Comparison of ENCODE assay signal across 1 cellular context in the genomic region with DNA sequence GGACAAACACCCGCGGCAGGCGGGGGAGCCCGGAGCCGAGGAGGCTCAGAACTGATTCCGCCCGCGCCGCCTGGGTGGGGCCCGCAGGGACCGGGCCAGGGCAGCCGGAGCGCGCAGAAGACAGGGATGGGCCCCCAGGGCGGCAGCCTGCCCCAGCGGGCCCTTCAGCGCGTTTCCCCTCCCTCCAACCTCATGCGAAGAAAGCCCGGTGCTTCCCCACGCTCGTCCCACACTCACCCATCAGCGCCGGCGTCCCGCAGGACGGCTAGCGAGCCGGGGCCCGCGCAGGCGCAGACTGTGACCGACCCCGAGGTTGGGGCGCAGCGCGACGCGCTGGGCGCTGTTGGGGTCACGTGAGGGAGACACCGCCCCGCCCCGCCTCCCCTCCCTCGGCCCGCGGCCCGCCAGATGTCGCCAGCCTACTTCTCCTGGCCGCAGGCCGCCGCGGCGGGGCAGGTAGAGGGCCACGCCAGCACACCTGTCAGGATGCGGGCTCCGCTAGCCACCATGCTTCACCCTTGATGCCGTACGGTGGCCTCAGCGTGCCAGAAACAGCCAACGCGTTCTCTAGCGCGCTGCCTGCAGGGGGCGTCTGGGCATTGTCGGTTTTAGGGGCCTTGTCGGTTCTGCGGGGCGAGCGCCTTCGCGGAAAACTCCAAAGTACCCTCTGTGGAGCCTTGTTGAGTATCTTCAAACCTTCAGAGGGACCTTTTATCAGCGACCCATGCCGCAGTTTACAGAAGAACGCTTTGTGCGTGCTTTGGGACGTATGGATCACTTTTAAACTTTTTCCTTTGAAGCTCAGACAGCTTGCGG.
TF ChIP-seq lines count a peak whose summit lies in the region.

A gene with protein sequence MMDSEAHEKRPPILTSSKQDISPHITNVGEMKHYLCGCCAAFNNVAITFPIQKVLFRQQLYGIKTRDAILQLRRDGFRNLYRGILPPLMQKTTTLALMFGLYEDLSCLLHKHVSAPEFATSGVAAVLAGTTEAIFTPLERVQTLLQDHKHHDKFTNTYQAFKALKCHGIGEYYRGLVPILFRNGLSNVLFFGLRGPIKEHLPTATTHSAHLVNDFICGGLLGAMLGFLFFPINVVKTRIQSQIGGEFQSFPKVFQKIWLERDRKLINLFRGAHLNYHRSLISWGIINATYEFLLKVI (minus strand): TSS at position 297 of the 816 bp plus-strand sequence. CDS start 15,577 bp downstream, outside the sequence.

TF ChIP-seq in HepG2, 621 proteins besides CTCF, POLR2A, EP300 and RAD21 (continued from another document and continues in another):
- TF ChIP-seq, protein P1, sequence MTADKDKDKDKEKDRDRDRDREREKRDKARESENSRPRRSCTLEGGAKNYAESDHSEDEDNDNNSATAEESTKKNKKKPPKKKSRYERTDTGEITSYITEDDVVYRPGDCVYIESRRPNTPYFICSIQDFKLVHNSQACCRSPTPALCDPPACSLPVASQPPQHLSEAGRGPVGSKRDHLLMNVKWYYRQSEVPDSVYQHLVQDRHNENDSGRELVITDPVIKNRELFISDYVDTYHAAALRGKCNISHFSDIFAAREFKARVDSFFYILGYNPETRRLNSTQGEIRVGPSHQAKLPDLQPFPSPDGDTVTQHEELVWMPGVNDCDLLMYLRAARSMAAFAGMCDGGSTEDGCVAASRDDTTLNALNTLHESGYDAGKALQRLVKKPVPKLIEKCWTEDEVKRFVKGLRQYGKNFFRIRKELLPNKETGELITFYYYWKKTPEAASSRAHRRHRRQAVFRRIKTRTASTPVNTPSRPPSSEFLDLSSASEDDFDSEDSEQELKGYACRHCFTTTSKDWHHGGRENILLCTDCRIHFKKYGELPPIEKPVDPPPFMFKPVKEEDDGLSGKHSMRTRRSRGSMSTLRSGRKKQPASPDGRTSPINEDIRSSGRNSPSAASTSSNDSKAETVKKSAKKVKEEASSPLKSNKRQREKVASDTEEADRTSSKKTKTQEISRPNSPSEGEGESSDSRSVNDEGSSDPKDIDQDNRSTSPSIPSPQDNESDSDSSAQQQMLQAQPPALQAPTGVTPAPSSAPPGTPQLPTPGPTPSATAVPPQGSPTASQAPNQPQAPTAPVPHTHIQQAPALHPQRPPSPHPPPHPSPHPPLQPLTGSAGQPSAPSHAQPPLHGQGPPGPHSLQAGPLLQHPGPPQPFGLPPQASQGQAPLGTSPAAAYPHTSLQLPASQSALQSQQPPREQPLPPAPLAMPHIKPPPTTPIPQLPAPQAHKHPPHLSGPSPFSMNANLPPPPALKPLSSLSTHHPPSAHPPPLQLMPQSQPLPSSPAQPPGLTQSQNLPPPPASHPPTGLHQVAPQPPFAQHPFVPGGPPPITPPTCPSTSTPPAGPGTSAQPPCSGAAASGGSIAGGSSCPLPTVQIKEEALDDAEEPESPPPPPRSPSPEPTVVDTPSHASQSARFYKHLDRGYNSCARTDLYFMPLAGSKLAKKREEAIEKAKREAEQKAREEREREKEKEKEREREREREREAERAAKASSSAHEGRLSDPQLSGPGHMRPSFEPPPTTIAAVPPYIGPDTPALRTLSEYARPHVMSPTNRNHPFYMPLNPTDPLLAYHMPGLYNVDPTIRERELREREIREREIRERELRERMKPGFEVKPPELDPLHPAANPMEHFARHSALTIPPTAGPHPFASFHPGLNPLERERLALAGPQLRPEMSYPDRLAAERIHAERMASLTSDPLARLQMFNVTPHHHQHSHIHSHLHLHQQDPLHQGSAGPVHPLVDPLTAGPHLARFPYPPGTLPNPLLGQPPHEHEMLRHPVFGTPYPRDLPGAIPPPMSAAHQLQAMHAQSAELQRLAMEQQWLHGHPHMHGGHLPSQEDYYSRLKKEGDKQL (CRISPR knock-in tag; IDR thresholded peaks at IDR 0.05; ENCODE audit: low read depth) = peak; percentile 20; the same call in 1 of the 2 replicates
- TF ChIP-seq RARA (CRISPR knock-in tag; IDR thresholded peaks at IDR 0.05) = peak; percentile 63; the same call in 1 of the 2 replicates
- TF ChIP-seq, protein P2, sequence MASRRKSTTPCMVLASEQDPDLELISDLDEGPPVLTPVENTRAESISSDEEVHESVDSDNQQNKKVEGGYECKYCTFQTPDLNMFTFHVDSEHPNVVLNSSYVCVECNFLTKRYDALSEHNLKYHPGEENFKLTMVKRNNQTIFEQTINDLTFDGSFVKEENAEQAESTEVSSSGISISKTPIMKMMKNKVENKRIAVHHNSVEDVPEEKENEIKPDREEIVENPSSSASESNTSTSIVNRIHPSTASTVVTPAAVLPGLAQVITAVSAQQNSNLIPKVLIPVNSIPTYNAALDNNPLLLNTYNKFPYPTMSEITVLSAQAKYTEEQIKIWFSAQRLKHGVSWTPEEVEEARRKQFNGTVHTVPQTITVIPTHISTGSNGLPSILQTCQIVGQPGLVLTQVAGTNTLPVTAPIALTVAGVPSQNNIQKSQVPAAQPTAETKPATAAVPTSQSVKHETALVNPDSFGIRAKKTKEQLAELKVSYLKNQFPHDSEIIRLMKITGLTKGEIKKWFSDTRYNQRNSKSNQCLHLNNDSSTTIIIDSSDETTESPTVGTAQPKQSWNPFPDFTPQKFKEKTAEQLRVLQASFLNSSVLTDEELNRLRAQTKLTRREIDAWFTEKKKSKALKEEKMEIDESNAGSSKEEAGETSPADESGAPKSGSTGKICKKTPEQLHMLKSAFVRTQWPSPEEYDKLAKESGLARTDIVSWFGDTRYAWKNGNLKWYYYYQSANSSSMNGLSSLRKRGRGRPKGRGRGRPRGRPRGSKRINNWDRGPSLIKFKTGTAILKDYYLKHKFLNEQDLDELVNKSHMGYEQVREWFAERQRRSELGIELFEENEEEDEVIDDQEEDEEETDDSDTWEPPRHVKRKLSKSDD (CRISPR knock-in tag; IDR thresholded peaks at IDR 0.05; ENCODE audit: low read depth) = peak; percentile 98
- peak; percentile 62 for TF ChIP-seq RBM22 (optimal IDR thresholded peaks at IDR 0.05; ENCODE audit: low read length)
- TF ChIP-seq JUN (CRISPR knock-in tag; IDR thresholded peaks at IDR 0.05) = 0 out of 2 replicates have a peak, but pooled peaks have one; percentile 22
- TF ChIP-seq, protein P3, sequence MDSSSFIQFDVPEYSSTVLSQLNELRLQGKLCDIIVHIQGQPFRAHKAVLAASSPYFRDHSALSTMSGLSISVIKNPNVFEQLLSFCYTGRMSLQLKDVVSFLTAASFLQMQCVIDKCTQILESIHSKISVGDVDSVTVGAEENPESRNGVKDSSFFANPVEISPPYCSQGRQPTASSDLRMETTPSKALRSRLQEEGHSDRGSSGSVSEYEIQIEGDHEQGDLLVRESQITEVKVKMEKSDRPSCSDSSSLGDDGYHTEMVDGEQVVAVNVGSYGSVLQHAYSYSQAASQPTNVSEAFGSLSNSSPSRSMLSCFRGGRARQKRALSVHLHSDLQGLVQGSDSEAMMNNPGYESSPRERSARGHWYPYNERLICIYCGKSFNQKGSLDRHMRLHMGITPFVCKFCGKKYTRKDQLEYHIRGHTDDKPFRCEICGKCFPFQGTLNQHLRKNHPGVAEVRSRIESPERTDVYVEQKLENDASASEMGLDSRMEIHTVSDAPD (CRISPR knock-in tag; IDR thresholded peaks at IDR 0.05) = peak; percentile 87
- TF ChIP-seq TBX2 (CRISPR knock-in tag; IDR thresholded peaks at IDR 0.05; ENCODE audit: borderline replicate concordance) = peak; percentile 88
- 0 out of 2 replicates have a peak, but pooled peaks have one; percentile 32 for TF ChIP-seq ZNF136 (CRISPR knock-in tag; IDR thresholded peaks at IDR 0.05; ENCODE audit: low read depth)
- no peak; the same call in 1 of the 2 replicates for TF ChIP-seq ZNF274 (CRISPR knock-in tag; IDR thresholded peaks at IDR 0.05)
- TF ChIP-seq, protein P4, sequence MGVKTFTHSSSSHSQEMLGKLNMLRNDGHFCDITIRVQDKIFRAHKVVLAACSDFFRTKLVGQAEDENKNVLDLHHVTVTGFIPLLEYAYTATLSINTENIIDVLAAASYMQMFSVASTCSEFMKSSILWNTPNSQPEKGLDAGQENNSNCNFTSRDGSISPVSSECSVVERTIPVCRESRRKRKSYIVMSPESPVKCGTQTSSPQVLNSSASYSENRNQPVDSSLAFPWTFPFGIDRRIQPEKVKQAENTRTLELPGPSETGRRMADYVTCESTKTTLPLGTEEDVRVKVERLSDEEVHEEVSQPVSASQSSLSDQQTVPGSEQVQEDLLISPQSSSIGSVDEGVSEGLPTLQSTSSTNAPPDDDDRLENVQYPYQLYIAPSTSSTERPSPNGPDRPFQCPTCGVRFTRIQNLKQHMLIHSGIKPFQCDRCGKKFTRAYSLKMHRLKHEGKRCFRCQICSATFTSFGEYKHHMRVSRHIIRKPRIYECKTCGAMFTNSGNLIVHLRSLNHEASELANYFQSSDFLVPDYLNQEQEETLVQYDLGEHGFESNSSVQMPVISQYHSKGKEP (CRISPR knock-in tag; IDR thresholded peaks at IDR 0.05) = 0 out of 2 replicates have a peak, but pooled peaks have one; percentile 50
- TF ChIP-seq HES4 (CRISPR knock-in tag; IDR thresholded peaks at IDR 0.05; ENCODE audit: borderline replicate concordance) = peak; percentile 84; the same call in 1 of the 2 replicates
- peak; percentile 35; the same call in 1 of the 2 replicates for TF ChIP-seq ZNF160 (CRISPR knock-in tag; IDR thresholded peaks at IDR 0.05)
- no peak; the same call in 1 of the 2 replicates for TF ChIP-seq ZKSCAN1 (IDR thresholded peaks at IDR 0.05; ENCODE audit: low read length)
- TF ChIP-seq PHF20 (CRISPR knock-in tag; IDR thresholded peaks at IDR 0.05) = peak; percentile 92
- 0 out of 2 replicates have a peak, but pooled peaks have one; percentile 27 for TF ChIP-seq SIX1 (CRISPR knock-in tag; IDR thresholded peaks at IDR 0.05; ENCODE audit: borderline replicate concordance)
- TF ChIP-seq MYNN (CRISPR knock-in tag; IDR thresholded peaks at IDR 0.05; ENCODE audit: low read depth) = no peak
- TF ChIP-seq ZNF737 (CRISPR knock-in tag; IDR thresholded peaks at IDR 0.05; ENCODE audit: borderline replicate concordance) = no peak
- peak; percentile 98 for TF ChIP-seq REPIN1 (CRISPR knock-in tag; IDR thresholded peaks at IDR 0.05; ENCODE audit: borderline replicate concordance, low read depth)
- TF ChIP-seq SMAD1 (CRISPR knock-in tag; IDR thresholded peaks at IDR 0.05; ENCODE audit: borderline replicate concordance, low read depth) = peak; percentile 54
- TF ChIP-seq, protein P5, sequence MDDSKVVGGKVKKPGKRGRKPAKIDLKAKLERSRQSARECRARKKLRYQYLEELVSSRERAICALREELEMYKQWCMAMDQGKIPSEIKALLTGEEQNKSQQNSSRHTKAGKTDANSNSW (CRISPR knock-in tag; IDR thresholded peaks at IDR 0.05; ENCODE audit: borderline replicate concordance) = 0 out of 2 replicates have a peak, but pooled peaks have one; percentile 27
- TF ChIP-seq POLR2AphosphoS2 (IDR thresholded peaks at IDR 0.05; ENCODE audit: low read depth, low read length) = peak; percentile 86
- TF ChIP-seq NONO (IDR thresholded peaks at IDR 0.05) = no peak
- TF ChIP-seq NONO (CRISPR knock-in tag; conservative IDR thresholded peaks at IDR 0.05) = peak; percentile 98
- TF ChIP-seq, protein P6, sequence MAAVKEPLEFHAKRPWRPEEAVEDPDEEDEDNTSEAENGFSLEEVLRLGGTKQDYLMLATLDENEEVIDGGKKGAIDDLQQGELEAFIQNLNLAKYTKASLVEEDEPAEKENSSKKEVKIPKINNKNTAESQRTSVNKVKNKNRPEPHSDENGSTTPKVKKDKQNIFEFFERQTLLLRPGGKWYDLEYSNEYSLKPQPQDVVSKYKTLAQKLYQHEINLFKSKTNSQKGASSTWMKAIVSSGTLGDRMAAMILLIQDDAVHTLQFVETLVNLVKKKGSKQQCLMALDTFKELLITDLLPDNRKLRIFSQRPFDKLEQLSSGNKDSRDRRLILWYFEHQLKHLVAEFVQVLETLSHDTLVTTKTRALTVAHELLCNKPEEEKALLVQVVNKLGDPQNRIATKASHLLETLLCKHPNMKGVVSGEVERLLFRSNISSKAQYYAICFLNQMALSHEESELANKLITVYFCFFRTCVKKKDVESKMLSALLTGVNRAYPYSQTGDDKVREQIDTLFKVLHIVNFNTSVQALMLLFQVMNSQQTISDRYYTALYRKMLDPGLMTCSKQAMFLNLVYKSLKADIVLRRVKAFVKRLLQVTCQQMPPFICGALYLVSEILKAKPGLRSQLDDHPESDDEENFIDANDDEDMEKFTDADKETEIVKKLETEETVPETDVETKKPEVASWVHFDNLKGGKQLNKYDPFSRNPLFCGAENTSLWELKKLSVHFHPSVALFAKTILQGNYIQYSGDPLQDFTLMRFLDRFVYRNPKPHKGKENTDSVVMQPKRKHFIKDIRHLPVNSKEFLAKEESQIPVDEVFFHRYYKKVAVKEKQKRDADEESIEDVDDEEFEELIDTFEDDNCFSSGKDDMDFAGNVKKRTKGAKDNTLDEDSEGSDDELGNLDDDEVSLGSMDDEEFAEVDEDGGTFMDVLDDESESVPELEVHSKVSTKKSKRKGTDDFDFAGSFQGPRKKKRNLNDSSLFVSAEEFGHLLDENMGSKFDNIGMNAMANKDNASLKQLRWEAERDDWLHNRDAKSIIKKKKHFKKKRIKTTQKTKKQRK (IDR thresholded peaks at IDR 0.05; ENCODE audit: low read length) = no peak
- TF ChIP-seq, protein P7, sequence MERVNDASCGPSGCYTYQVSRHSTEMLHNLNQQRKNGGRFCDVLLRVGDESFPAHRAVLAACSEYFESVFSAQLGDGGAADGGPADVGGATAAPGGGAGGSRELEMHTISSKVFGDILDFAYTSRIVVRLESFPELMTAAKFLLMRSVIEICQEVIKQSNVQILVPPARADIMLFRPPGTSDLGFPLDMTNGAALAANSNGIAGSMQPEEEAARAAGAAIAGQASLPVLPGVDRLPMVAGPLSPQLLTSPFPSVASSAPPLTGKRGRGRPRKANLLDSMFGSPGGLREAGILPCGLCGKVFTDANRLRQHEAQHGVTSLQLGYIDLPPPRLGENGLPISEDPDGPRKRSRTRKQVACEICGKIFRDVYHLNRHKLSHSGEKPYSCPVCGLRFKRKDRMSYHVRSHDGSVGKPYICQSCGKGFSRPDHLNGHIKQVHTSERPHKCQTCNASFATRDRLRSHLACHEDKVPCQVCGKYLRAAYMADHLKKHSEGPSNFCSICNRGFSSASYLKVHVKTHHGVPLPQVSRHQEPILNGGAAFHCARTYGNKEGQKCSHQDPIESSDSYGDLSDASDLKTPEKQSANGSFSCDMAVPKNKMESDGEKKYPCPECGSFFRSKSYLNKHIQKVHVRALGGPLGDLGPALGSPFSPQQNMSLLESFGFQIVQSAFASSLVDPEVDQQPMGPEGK (CRISPR knock-in tag; IDR thresholded peaks at IDR 0.05) = peak; percentile 79
- TF ChIP-seq EEA1 (CRISPR knock-in tag; IDR thresholded peaks at IDR 0.05; ENCODE audit: borderline replicate concordance) = no peak
- TF ChIP-seq ZNF468 (CRISPR knock-in tag; IDR thresholded peaks at IDR 0.05) = 0 out of 2 replicates have a peak, but pooled peaks have one; percentile 60
- TF ChIP-seq ZNF781 (CRISPR knock-in tag; IDR thresholded peaks at IDR 0.05; ENCODE audit: borderline replicate concordance, not compliant biosample characterization) = peak; percentile 65
- TF ChIP-seq CHD4 (IDR thresholded peaks at IDR 0.05; ENCODE audit: borderline replicate concordance, low read length) = no peak
- TF ChIP-seq NAIF1 (CRISPR knock-in tag; IDR thresholded peaks at IDR 0.05; ENCODE audit: borderline replicate concordance) = peak; percentile 69; the same call in 1 of the 2 replicates
- peak; percentile 83 for TF ChIP-seq BORCS8-MEF2B (CRISPR knock-in tag; IDR thresholded peaks at IDR 0.05)
- TF ChIP-seq NFIC (IDR thresholded peaks at IDR 0.05; ENCODE audit: low read length) = no peak
- peak; percentile 27; the same call in 1 of the 2 replicates for TF ChIP-seq ZNF780A (CRISPR knock-in tag; IDR thresholded peaks at IDR 0.05)
- TF ChIP-seq ATAD3A (CRISPR knock-in tag; IDR thresholded peaks at IDR 0.05) = no peak
- peak; percentile 95 for TF ChIP-seq HDAC2 (CRISPR knock-in tag; IDR thresholded peaks at IDR 0.05)
- TF ChIP-seq SP4 (CRISPR knock-in tag; IDR thresholded peaks at IDR 0.05) = peak; percentile 71
